In the genomic region with DNA sequence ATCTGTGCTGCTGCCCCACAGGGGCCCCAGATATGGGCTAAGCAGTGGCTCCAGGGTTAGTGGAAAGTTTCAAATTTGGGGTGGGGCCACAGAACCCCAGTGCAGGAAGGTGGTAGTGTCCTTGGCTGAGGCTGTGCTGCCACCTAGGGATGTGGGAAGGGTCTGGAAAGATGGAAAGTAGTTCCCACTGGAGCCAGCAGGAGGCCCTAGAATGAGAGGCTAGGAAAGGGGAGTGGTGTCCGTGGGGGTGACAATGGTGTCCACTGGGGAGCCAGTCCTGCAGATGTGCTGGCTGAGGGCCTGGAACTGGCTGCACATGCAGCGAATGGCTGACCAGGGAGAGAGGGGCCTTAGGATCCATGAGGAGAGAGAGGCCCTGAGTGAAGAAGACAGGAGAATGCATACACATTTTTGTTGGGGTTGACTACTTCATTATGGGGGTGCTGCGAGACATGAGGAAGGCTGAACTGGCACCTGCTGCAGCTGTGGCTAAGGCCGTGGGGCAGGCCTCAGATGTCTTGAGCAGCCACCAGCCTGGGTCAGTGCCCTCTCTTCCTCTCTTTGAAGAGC, we compare ENCODE assay signal across 8 cellular contexts. TPM values are rescaled to one million over a fixed set of nuclear protein-coding genes. Genes with fewer than 3 reads are reported as not detected.
A peak's percentile ranks its signal among the peaks of the same experiment; 100 is the strongest.
DNase-seq lines count a peak whose midpoint lies in the region; ATAC-seq, FAIRE-seq and TF ChIP-seq lines count a peak whose summit lies in the region.

No MANE protein-coding gene starts in this region.

- no peak for FAIRE-seq in keratinocyte (lab: Jason Lieb, UNC)

- ATAC-seq in GM19324 (IDR thresholded peaks at IDR 0.05; ENCODE audit: low FRiP score, unreplicated experiment) = no peak

- H3K27ac ChIP-seq in keratinocyte (ENCODE audit: control insufficient read depth, insufficient read depth, low read length) (no peak overlapping the region), esophagus muscularis mucosa (replicated peaks in 1 of 4) (no peak overlapping the region)

- no peaks in the 10 kb centered on the region for H3K79me2 ChIP-seq in keratinocyte (ENCODE audit: control insufficient read depth, insufficient read depth, low read length)

- no peaks in the 10 kb centered on the region for H4K20me1 ChIP-seq in keratinocyte (ENCODE audit: control insufficient read depth, extremely low read depth, insufficient read depth, low read length)

- no peaks in the 10 kb centered on the region for H3K9me3 ChIP-seq in keratinocyte (ENCODE audit: control insufficient read depth, low read depth, low read length)
- H3K9me3 ChIP-seq in esophagus muscularis mucosa = no peaks in the 10 kb centered on the region

- TF ChIP-seq CTCF in keratinocyte (optimal IDR thresholded peaks at IDR 0.05 in 1 of 3, IDR thresholded peaks at IDR 0.05 in 1 of 3, conservative IDR thresholded peaks at IDR 0.05 in 1 of 3; ENCODE audit: extremely low read depth in 1 of 3, insufficient read depth in 2 of 3, low read length in 3 of 3) (peak; percentile 87 to 95 (median 93)), esophagus muscularis mucosa (IDR thresholded peaks at IDR 0.05) (peak in 1 of 3 experiments; percentile 28)

- H3K36me3 ChIP-seq in keratinocyte (ENCODE audit: control insufficient read depth in 2 of 2, extremely low read depth in 1 of 2, insufficient read depth in 2 of 2, low read length in 2 of 2) (no peaks in the 10 kb centered on the region), esophagus muscularis mucosa (no peaks in the 10 kb centered on the region)

- DNase-seq in NCI-H146 (lab: John Stamatoyannopoulos, UW) = peak; percentile 40
- no peak for DNase-seq in NCI-H146 treated with DMSO at 0.1 percent for 48 hours (lab: John Stamatoyannopoulos, UW; ENCODE audit: unreplicated experiment)
- DNase-seq in HuH-7.5 (ENCODE audit: low spot score) = peak; percentile 45
- peak; percentile 18 for DNase-seq in activated naive CD8-positive, alpha-beta T cell treated with anti-CD3 and anti-CD28 coated beads for 36 hours
- no peak for DNase-seq in keratinocyte (ENCODE audit: low read depth, low spot score)
- no peak for DNase-seq in effector CD4-positive, alpha-beta T cell
- DNase-seq in esophagus muscularis mucosa (ENCODE audit: extremely low spot score) = no peak

- dilution Hi-C loops in keratinocyte (cut with MboI; ENCODE audit: extremely low pct_ligation_motif_present, low sequenced_read_pairs) = no loop called here

- H3K27me3 ChIP-seq in keratinocyte (ENCODE audit: control insufficient read depth, extremely low read depth, insufficient read depth, low read length) = no peaks in the 10 kb centered on the region
- peaks cover 0 to 5% (median 0%) of the 10 kb centered on the region in 4 donors for H3K27me3 ChIP-seq in esophagus muscularis mucosa

- 61% methylated on average over 3 of the region's 4 CpGs for WGBS in esophagus muscularis mucosa

- no peaks in the 10 kb centered on the region for H3K9me3 Mint-ChIP-seq in activated naive CD8-positive, alpha-beta T cell treated with anti-CD3 and anti-CD28 coated beads for 36 hours

- no peak overlapping the region for H3K9ac ChIP-seq in keratinocyte (ENCODE audit: control insufficient read depth, extremely low read depth, insufficient read depth, low read length)

- no peaks in the 10 kb centered on the region for H3K36me3 Mint-ChIP-seq in activated naive CD8-positive, alpha-beta T cell treated with anti-CD3 and anti-CD28 coated beads for 36 hours

- H3K27me3 Mint-ChIP-seq in activated naive CD8-positive, alpha-beta T cell treated with anti-CD3 and anti-CD28 coated beads for 36 hours = no peaks in the 10 kb centered on the region

- no peak overlapping the region for H3K4me3 Mint-ChIP-seq in activated naive CD8-positive, alpha-beta T cell treated with anti-CD3 and anti-CD28 coated beads for 36 hours

- H3K4me2 ChIP-seq in keratinocyte (ENCODE audit: control insufficient read depth, extremely low read depth, insufficient read depth, low read depth, low read length) = no peak overlapping the region

- no peak for TF ChIP-seq EP300 in esophagus muscularis mucosa (IDR thresholded peaks at IDR 0.05)

- intact Hi-C loops in esophagus muscularis mucosa (cut with DNase I) = no loop called here

- H2AFZ ChIP-seq in keratinocyte (ENCODE audit: control insufficient read depth, low read length) = no peak overlapping the region

- no peaks in the 10 kb centered on the region for H3K4me1 Mint-ChIP-seq in activated naive CD8-positive, alpha-beta T cell treated with anti-CD3 and anti-CD28 coated beads for 36 hours

- H3K9me1 ChIP-seq in keratinocyte (ENCODE audit: control insufficient read depth, extremely low read depth, insufficient read depth, low read length) = no peaks in the 10 kb centered on the region

- no peak overlapping the region for H3K4me3 ChIP-seq in keratinocyte (ENCODE audit: control insufficient read depth in 2 of 3, extremely low read depth in 1 of 3, insufficient read depth in 2 of 3, low read depth in 1 of 3, low read length in 3 of 3)
- no peak overlapping the region for H3K4me3 ChIP-seq in esophagus muscularis mucosa

- H3K27ac Mint-ChIP-seq in activated naive CD8-positive, alpha-beta T cell treated with anti-CD3 and anti-CD28 coated beads for 36 hours = no peak overlapping the region

- H3K4me1 ChIP-seq in keratinocyte (ENCODE audit: control insufficient read depth, extremely low read depth, insufficient read depth, low read length) = no peaks in the 10 kb centered on the region
- no peaks in the 10 kb centered on the region for H3K4me1 ChIP-seq in esophagus muscularis mucosa

- no peak for TF ChIP-seq POLR2A in esophagus muscularis mucosa (IDR thresholded peaks at IDR 0.05; ENCODE audit: low read depth)

RNA-seq across cellular contexts. Expression of gene RFPL3, which starts 21.1 kb away (rescaled TPM):
- not detected for total RNA-seq in activated naive CD8-positive, alpha-beta T cell treated with anti-CD3 and anti-CD28 coated beads for 36 hours
- not detected in 3 replicates for polyA plus RNA-seq in keratinocyte
- not detected for polyA plus RNA-seq in keratinocyte (2011; ENCODE audit: low read depth)
- polyA plus RNA-seq in keratinocyte (2011; cell fraction: cytosol; rRNA removed) = not detected in 2 replicates
- polyA plus RNA-seq in keratinocyte (2011; cell fraction: nucleus; rRNA removed) = not detected in 2 replicates
- not detected in 2 replicates for polyA plus RNA-seq in keratinocyte (2012; ENCODE audit: low replicate concordance)
- polyA minus RNA-seq in keratinocyte = not detected in 3 replicates
- not detected for polyA minus RNA-seq in keratinocyte (2011; cell fraction: cytosol; rRNA and poly(A)+ RNA removed)
- polyA minus RNA-seq in keratinocyte (2011; cell fraction: nucleus; rRNA and poly(A)+ RNA removed) = not detected in 2 replicates
- total RNA-seq in esophagus muscularis mucosa = not detected

RNA-seq across cellular contexts. Expression of gene RTCB, which starts 33.3 kb away (rescaled TPM):
- total RNA-seq in activated naive CD8-positive, alpha-beta T cell treated with anti-CD3 and anti-CD28 coated beads for 36 hours = 100 to 1,000 TPM; 102 to 105 TPM
- 117 to 143 TPM (median 122 TPM) in 3 replicates for polyA plus RNA-seq in keratinocyte
- 35.7 TPM for polyA plus RNA-seq in keratinocyte (2011; ENCODE audit: low read depth)
- polyA plus RNA-seq in keratinocyte (2011; cell fraction: cytosol; rRNA removed) = 90.2 and 104 TPM in 2 replicates
- polyA plus RNA-seq in keratinocyte (2011; cell fraction: nucleus; rRNA removed) = 120 and 163 TPM in 2 replicates
- 77.7 and 83.0 TPM in 2 replicates for polyA plus RNA-seq in keratinocyte (2012; ENCODE audit: low replicate concordance)
- polyA minus RNA-seq in keratinocyte = 60.8 to 113 TPM (median 77.1 TPM) in 3 replicates
- 38.9 TPM for polyA minus RNA-seq in keratinocyte (2011; cell fraction: cytosol; rRNA and poly(A)+ RNA removed)
- polyA minus RNA-seq in keratinocyte (2011; cell fraction: nucleus; rRNA and poly(A)+ RNA removed) = 31.8 and 50.7 TPM in 2 replicates
- 10 to 100 TPM; 46.9 to 71.0 (median 59.1) TPM for total RNA-seq in esophagus muscularis mucosa

Comparison
In these comparisons a context has a peak if more than half of its experiments do, and no peak if none do; other contexts are left out.
1. DNase-seq: peak in NCI-H146 (single experiment), HuH-7.5 (single experiment) and activated naive CD8-positive, alpha-beta T cell treated with anti-CD3 and anti-CD28 coated beads for 36 hours (single experiment); none in NCI-H146 treated with DMSO at 0.1 percent for 48 hours (single experiment), keratinocyte (single experiment), effector CD4-positive, alpha-beta T cell (single experiment) and esophagus muscularis mucosa (single experiment).